In the genomic region with DNA sequence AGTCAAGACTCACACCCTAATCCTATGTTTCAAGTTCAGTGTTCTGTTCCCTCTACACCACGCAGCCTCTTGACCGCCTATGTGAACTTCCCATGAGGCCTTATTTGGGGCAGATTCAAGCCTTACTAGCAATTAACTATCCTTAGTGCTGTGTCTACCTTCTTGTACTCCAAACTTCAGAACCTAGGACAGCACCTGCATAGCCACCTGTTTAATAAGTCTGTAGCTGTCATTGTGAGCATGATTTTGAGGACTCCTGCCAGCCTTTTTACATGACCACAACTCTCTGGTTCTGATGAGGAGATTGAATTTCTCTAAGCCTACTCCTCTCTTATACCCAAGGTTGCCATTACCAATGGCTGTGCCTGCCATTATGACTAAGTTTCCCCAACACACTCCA, we compare ENCODE assay signal across 2 cellular contexts.
A peak's percentile ranks its signal among the peaks of the same experiment; 100 is the strongest.
TF ChIP-seq lines count a peak whose summit lies in the region.

No MANE protein-coding gene starts in this region.

TF ChIP-seq in K562, 482 proteins besides CTCF, POLR2A, EP300 and RAD21 (continued from another document):
- TF ChIP-seq PRMT5 (CRISPR knock-in tag; IDR thresholded peaks at IDR 0.05) = no peak
- no peak for TF ChIP-seq ZNF175 (CRISPR knock-in tag; IDR thresholded peaks at IDR 0.05; ENCODE audit: low read depth)
- no peak for TF ChIP-seq ZFP1 (CRISPR knock-in tag; IDR thresholded peaks at IDR 0.05)
- no peak for TF ChIP-seq ZNF134 (CRISPR knock-in tag; conservative IDR thresholded peaks at IDR 0.05)
- TF ChIP-seq CBX3 (IDR thresholded peaks at IDR 0.05; ENCODE audit: borderline replicate concordance in 1 of 2, low read length in 2 of 2) = no peak
- TF ChIP-seq SPI1 (IDR thresholded peaks at IDR 0.05; ENCODE audit: borderline replicate concordance, low read depth, low read length) = no peak
- TF ChIP-seq MIER1 (IDR thresholded peaks at IDR 0.05; ENCODE audit: low read depth) = peak; percentile 87
- TF ChIP-seq ARID2 (IDR thresholded peaks at IDR 0.05) = no peak
- no peak for TF ChIP-seq ZNF263 (CRISPR knock-in tag; IDR thresholded peaks at IDR 0.05; ENCODE audit: borderline replicate concordance)
- no peak for TF ChIP-seq NR4A1 (CRISPR knock-in tag; IDR thresholded peaks at IDR 0.05)
- peak; percentile 28; the same call in 1 of the 2 replicates for TF ChIP-seq NR4A1 (tag; IDR thresholded peaks at IDR 0.05)
- no peak for TF ChIP-seq ZBTB11 (CRISPR knock-in tag; IDR thresholded peaks at IDR 0.05)
- TF ChIP-seq, protein P1, sequence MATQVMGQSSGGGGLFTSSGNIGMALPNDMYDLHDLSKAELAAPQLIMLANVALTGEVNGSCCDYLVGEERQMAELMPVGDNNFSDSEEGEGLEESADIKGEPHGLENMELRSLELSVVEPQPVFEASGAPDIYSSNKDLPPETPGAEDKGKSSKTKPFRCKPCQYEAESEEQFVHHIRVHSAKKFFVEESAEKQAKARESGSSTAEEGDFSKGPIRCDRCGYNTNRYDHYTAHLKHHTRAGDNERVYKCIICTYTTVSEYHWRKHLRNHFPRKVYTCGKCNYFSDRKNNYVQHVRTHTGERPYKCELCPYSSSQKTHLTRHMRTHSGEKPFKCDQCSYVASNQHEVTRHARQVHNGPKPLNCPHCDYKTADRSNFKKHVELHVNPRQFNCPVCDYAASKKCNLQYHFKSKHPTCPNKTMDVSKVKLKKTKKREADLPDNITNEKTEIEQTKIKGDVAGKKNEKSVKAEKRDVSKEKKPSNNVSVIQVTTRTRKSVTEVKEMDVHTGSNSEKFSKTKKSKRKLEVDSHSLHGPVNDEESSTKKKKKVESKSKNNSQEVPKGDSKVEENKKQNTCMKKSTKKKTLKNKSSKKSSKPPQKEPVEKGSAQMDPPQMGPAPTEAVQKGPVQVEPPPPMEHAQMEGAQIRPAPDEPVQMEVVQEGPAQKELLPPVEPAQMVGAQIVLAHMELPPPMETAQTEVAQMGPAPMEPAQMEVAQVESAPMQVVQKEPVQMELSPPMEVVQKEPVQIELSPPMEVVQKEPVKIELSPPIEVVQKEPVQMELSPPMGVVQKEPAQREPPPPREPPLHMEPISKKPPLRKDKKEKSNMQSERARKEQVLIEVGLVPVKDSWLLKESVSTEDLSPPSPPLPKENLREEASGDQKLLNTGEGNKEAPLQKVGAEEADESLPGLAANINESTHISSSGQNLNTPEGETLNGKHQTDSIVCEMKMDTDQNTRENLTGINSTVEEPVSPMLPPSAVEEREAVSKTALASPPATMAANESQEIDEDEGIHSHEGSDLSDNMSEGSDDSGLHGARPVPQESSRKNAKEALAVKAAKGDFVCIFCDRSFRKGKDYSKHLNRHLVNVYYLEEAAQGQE (CRISPR knock-in tag; IDR thresholded peaks at IDR 0.05; ENCODE audit: low read depth) = peak; percentile 86
- no peak for TF ChIP-seq RBM39 (optimal IDR thresholded peaks at IDR 0.05; ENCODE audit: low read depth, low read length)
TF ChIP-seq in K562: peak in this region for 4.

TF ChIP-seq in GM12891, 5 proteins besides CTCF, POLR2A, EP300 and RAD21 (continued from another document):
- TF ChIP-seq SPI1 (IDR thresholded peaks at IDR 0.05; ENCODE audit: low read depth, low read length) (no peak), POLR2AphosphoS5 (IDR thresholded peaks at IDR 0.05; ENCODE audit: low read depth, low read length) (no peak), PAX5 (IDR thresholded peaks at IDR 0.05; ENCODE audit: insufficient read depth, low read length, severe bottlenecking) (no peak)
